1 cellular context compared by ENCODE assay signal in genomic region chr1:154627247-154628121, GRCh38.
A peak's percentile ranks its signal among the peaks of the same experiment; 100 is the strongest.
TF ChIP-seq lines count a peak whose summit lies in the region.

No MANE protein-coding gene starts in this region.

TF ChIP-seq in HEK293, 187 proteins besides CTCF, POLR2A, EP300 and RAD21 (continued from another document):
- TF ChIP-seq ZBTB21 (tag by site-specific recombination; IDR thresholded peaks at IDR 0.05) (no peak; the same call in 1 of the 2 replicates), ZNF560 (tag by site-specific recombination; IDR thresholded peaks at IDR 0.05; ENCODE audit: borderline replicate concordance) (no peak), ZNF837 (tag by site-specific recombination; IDR thresholded peaks at IDR 0.05) (no peak), MZF1 (tag by site-specific recombination; IDR thresholded peaks at IDR 0.05; ENCODE audit: borderline replicate concordance) (no peak), ZNF660 (tag by site-specific recombination; IDR thresholded peaks at IDR 0.05) (peak; percentile 98), BCL11B (tag by site-specific recombination; IDR thresholded peaks at IDR 0.05; ENCODE audit: low read depth) (peak; percentile 47; the same call in 1 of the 2 replicates), GFI1B (tag by site-specific recombination; IDR thresholded peaks at IDR 0.05) (no peak), ZNF398 (tag by site-specific recombination; IDR thresholded peaks at IDR 0.05) (peak; percentile 64; the same call in 1 of the 2 replicates), ZSCAN23 (tag by site-specific recombination; IDR thresholded peaks at IDR 0.05) (no peak), GLI2 (tag by site-specific recombination; IDR thresholded peaks at IDR 0.05; ENCODE audit: borderline replicate concordance, low read depth) (no peak)
